ENCODE assay signal across 8 cellular contexts in genomic region chr4:26857278-26858034, GRCh38. TPM values are rescaled to one million over a fixed set of nuclear protein-coding genes. Genes with fewer than 3 reads are reported as not detected.
A peak's percentile ranks its signal among the peaks of the same experiment; 100 is the strongest.
DNase-seq lines count a peak whose midpoint lies in the region; ATAC-seq, FAIRE-seq and TF ChIP-seq lines count a peak whose summit lies in the region.

No MANE protein-coding gene starts in this region.

- intact Hi-C loops in activated CD4-positive, alpha-beta T cell treated with anti-CD3 and anti-CD28 coated beads, Interleukin-2, amount 10 ng/mL, durations not matched to agents 24 days and 14 days (cut with micrococcal nuclease), result loop anchor here (2.0 to 10.0 kb wide), 4 partner anchors 110 to 535 kb away; partner anchors contain the start of gene RBPJ

- no peaks in the 10 kb centered on the region for H3K27me3 ChIP-seq in BLaER1

- peaks cover 29% of the 10 kb centered on the region for H3K4me1 ChIP-seq in BLaER1

- H3K27ac Mint-ChIP-seq in activated CD4-positive, alpha-beta T cell treated with anti-CD3 and anti-CD28 coated beads, Interleukin-2, amount 10 ng/mL, durations not matched to agents 24 days and 14 days, result peak overlapping the region; percentile 91

- H3K27ac ChIP-seq in BLaER1, result peak overlapping the region; percentile 94
- H3K27ac ChIP-seq in coronary artery, result peak overlapping the region; percentile 68 to 87

- no peaks in the 10 kb centered on the region for H3K36me3 ChIP-seq in BLaER1

- FAIRE-seq in GM19239 (lab: Jason Lieb, UNC), result peak; percentile 90

- H3K9ac ChIP-seq in BLaER1, result peak overlapping the region; percentile 94

- DNase-seq in GM19239 (ENCODE audit: insufficient read length, low spot score) (peak; percentile 71), NCI-H524 (lab: John Stamatoyannopoulos, UW) (peak; percentile 73 to 92), coronary artery (ENCODE audit: low spot score) (peak; percentile 90), left lobe of liver (ENCODE audit: low spot score) (peak; percentile 93)
- DNase-seq in activated CD4-positive, alpha-beta T cell treated with anti-CD3 and anti-CD28 coated beads, Interleukin-2, amount 10 ng/mL, durations not matched to agents 24 days and 14 days, result peak; percentile 99
- DNase-seq in stimulated activated CD4-positive, alpha-beta T cell treated with anti-CD3 and anti-CD28 coated beads, Interleukin-1b, Interleukin-23, amount 100 ng/mL, for 48 hours, result peak; percentile 91

- H3K9me3 ChIP-seq in BLaER1, result peaks cover 14% of the 10 kb centered on the region; the same call in 1 of the 2 replicates

- no peaks in the 10 kb centered on the region for H3K9me3 Mint-ChIP-seq in activated CD4-positive, alpha-beta T cell treated with anti-CD3 and anti-CD28 coated beads, Interleukin-2, amount 10 ng/mL, durations not matched to agents 24 days and 14 days

- peak overlapping the region; percentile 96 for H3K4me3 Mint-ChIP-seq in activated CD4-positive, alpha-beta T cell treated with anti-CD3 and anti-CD28 coated beads, Interleukin-2, amount 10 ng/mL, durations not matched to agents 24 days and 14 days

- H4K20me1 ChIP-seq in BLaER1, result peaks cover 11% of the 10 kb centered on the region

- TF ChIP-seq CTCF in coronary artery (IDR thresholded peaks at IDR 0.05), result no peak

- peaks cover 3% of the 10 kb centered on the region for H3K36me3 Mint-ChIP-seq in activated CD4-positive, alpha-beta T cell treated with anti-CD3 and anti-CD28 coated beads, Interleukin-2, amount 10 ng/mL, durations not matched to agents 24 days and 14 days (ENCODE audit: low read depth)

- peak overlapping the region; percentile 98 for H3K4me2 ChIP-seq in BLaER1

- peaks cover 5% of the 10 kb centered on the region for H3K27me3 Mint-ChIP-seq in activated CD4-positive, alpha-beta T cell treated with anti-CD3 and anti-CD28 coated beads, Interleukin-2, amount 10 ng/mL, durations not matched to agents 24 days and 14 days

- peak overlapping the region; percentile 95 for H3K4me3 ChIP-seq in BLaER1
- H3K4me3 ChIP-seq in coronary artery, result peak overlapping the region; percentile 82

- ATAC-seq in HG03432 (IDR thresholded peaks at IDR 0.05; ENCODE audit: unreplicated experiment) (peak; percentile 58), left lobe of liver (peak; percentile 71)

- peaks cover 39% of the 10 kb centered on the region for H3K4me1 Mint-ChIP-seq in activated CD4-positive, alpha-beta T cell treated with anti-CD3 and anti-CD28 coated beads, Interleukin-2, amount 10 ng/mL, durations not matched to agents 24 days and 14 days

RNA-seq across cellular contexts. Expression of gene STIM2, which starts 3.2 kb away (rescaled TPM):
- 43.2 and 46.0 TPM in 2 replicates for total RNA-seq in activated CD4-positive, alpha-beta T cell treated with anti-CD3 and anti-CD28 coated beads, Interleukin-2, amount 10 ng/mL, durations not matched to agents 24 days and 14 days
- 12.8 TPM for total RNA-seq in left lobe of liver

Comparison
In these comparisons a context has a peak if more than half of its experiments do, and no peak if none do; other contexts are left out.
1. Peak in every context shown above with its lines: DNase-seq, ATAC-seq, H3K4me3 ChIP-seq and H3K27ac ChIP-seq.